ENCODE assay signal across 36 cellular contexts in genomic region chr7:2681954-2682799, GRCh38. TPM values are rescaled to one million over a fixed set of nuclear protein-coding genes. Genes with fewer than 3 reads are reported as not detected.
DNase-seq lines count a peak whose midpoint lies in the region; FAIRE-seq and TF ChIP-seq lines count a peak whose summit lies in the region.
"Had no signal": no experiment of that assay in that cellular context is flagged by ENCODE, and none has a peak within 500 bp of the region (broad histone marks: within the 10 kb centered on the region; RNA-seq: fewer than 3 reads in every experiment).

No MANE protein-coding gene starts in this region.

- CTCF ChIA-PET in Calu3 (lab: Charles Lee): interaction anchor here (0.6 to 3.8 kb wide), 9 partner anchors 10 to 230 kb away, joined by 3 to 30 read pairs (median 3); no protein-coding TSS in a partner anchor

- H3K9me3 ChIP-seq in kidney (ENCODE audit: control insufficient read depth in 1 of 2, low read length in 2 of 2): no peaks in the 10 kb centered on the region
- H3K9me3 ChIP-seq: body of pancreas, gastroesophageal sphincter, uterus had no signal

- intact Hi-C loops in kidney (cut with DNase I) (no loop called here), Calu3 (cut with micrococcal nuclease; ENCODE audit: unreplicated experiment) (loop anchor here (2.0 to 10.0 kb wide), 2 partner anchors 117 to 231 kb away; no protein-coding TSS in a partner anchor)

- no peaks in the 10 kb centered on the region for H3K9me3 Mint-ChIP-seq in Calu3 (ENCODE audit: low read depth, unreplicated experiment)
- H3K9me3 Mint-ChIP-seq: activated naive CD8-positive, alpha-beta T cell treated with anti-CD3 and anti-CD28 coated beads, Interleukin-2, amount 50 U/mL, for 24 hours; activated T-cell treated with anti-CD3 and anti-CD28 coated beads, Interleukin-2, amount 50 U/mL, for 24 hours; mesothelial cell of epicardium; naive thymus-derived CD4-positive, alpha-beta T cell had no signal

- no peak overlapping the region for H3K4me3 Mint-ChIP-seq in Calu3 (ENCODE audit: low read depth, unreplicated experiment)
- H3K4me3 Mint-ChIP-seq: activated naive CD8-positive, alpha-beta T cell treated with anti-CD3 and anti-CD28 coated beads, Interleukin-2, amount 50 U/mL, for 24 hours; activated T-cell treated with anti-CD3 and anti-CD28 coated beads, Interleukin-2, amount 50 U/mL, for 24 hours; CD4-positive, CD25-positive, alpha-beta regulatory T cell; mesothelial cell of epicardium; naive thymus-derived CD4-positive, alpha-beta T cell had no signal

- peaks cover 76% of the 10 kb centered on the region for H3K27me3 Mint-ChIP-seq in Calu3 (ENCODE audit: unreplicated experiment)

- H3K4me1 Mint-ChIP-seq in Calu3 (ENCODE audit: low read depth, unreplicated experiment): peaks cover 10% of the 10 kb centered on the region
- H3K4me1 Mint-ChIP-seq: activated naive CD8-positive, alpha-beta T cell treated with anti-CD3 and anti-CD28 coated beads, Interleukin-2, amount 50 U/mL, for 24 hours; mesothelial cell of epicardium had no signal

- no peak overlapping the region for H3K27ac ChIP-seq in kidney (ENCODE audit: low read depth in 2 of 2, low read length in 2 of 2)
- H3K27ac ChIP-seq: body of pancreas, gastroesophageal sphincter, SK-N-MC, uterus had no signal

- DNase-seq in Ammon's horn (ENCODE audit: low spot score) (peak; percentile 97), anterior cingulate cortex (lab: John Stamatoyannopoulos, UW) (peak in 57 of 58 donors; percentile 29 to 97 (median 86)), kidney (peak; percentile 62), pons (ENCODE audit: low spot score) (peak; percentile 98), GM19239 (ENCODE audit: insufficient read length, low spot score) (no peak), T1000 (lab: John Stamatoyannopoulos, UW) (no peak), GF-D8 (lab: John Stamatoyannopoulos, UW) (no peak), Calu3 (no peak)
- DNase-seq: activated CD4-positive, alpha-beta T cell treated with anti-CD3 and anti-CD28 coated beads, Interleukin-2, amount 50 U/mL, for 1 hour; activated CD4-positive, CD25-positive, alpha-beta regulatory T cell; activated effector memory CD4-positive, alpha-beta T cell treated with anti-CD3 and anti-CD28 coated beads, Interleukin-2, amount 50 U/mL, for 16 hours; activated naive CD8-positive, alpha-beta T cell treated with anti-CD3 and anti-CD28 coated beads, Interleukin-2, amount 50 U/mL, for 24 hours; activated T-cell treated with anti-CD3 and anti-CD28 coated beads, Interleukin-2, amount 50 U/mL, for 24 hours; CD4-positive, CD25-positive, alpha-beta regulatory T cell; GOT3; left ventricle myocardium superior; naive thymus-derived CD4-positive, alpha-beta T cell; NCI-H1105; NCI-H2081; NCI-H2227 treated with DMSO at 0.1 percent for 48 hours; NCI-H526; PC-3; retina; small intestine; stimulated activated naive CD8-positive, alpha-beta T cell treated with anti-CD3 and anti-CD28 coated beads, Interleukin-15, Interleukin-2, amounts not matched to agents 100 U/mL and 50 U/mL, for 24 hours; T-helper 1 cell; uterus had no signal

- no peak overlapping the region for H3K27ac Mint-ChIP-seq in Calu3 (ENCODE audit: unreplicated experiment)
- H3K27ac Mint-ChIP-seq: activated naive CD8-positive, alpha-beta T cell treated with anti-CD3 and anti-CD28 coated beads, Interleukin-2, amount 50 U/mL, for 24 hours; activated T-cell treated with anti-CD3 and anti-CD28 coated beads, Interleukin-2, amount 50 U/mL, for 24 hours; CD4-positive, CD25-positive, alpha-beta regulatory T cell; mesothelial cell of epicardium; naive thymus-derived CD4-positive, alpha-beta T cell had no signal

- no peaks in the 10 kb centered on the region for H3K4me1 ChIP-seq in kidney (ENCODE audit: control insufficient read depth in 1 of 2, insufficient read depth in 1 of 2, low read depth in 1 of 2, low read length in 2 of 2)
- H3K4me1 ChIP-seq: body of pancreas had no signal

- H3K9ac ChIP-seq in kidney (ENCODE audit: low read length in 2 of 2): no peak overlapping the region

- FAIRE-seq in kidney (lab: Jason Lieb, UNC) (no peak), GM19239 (lab: Jason Lieb, UNC) (no peak)
- FAIRE-seq: A204.1, D721Med, GM18507, islet of Langerhans, small intestine had no signal

- no TSS peak for BruUV-seq in Calu3 (replicated peaks; lab: Mats Ljungman, UMichigan)

- TF ChIP-seq CTCF in kidney (IDR thresholded peaks at IDR 0.05; ENCODE audit: borderline replicate concordance, extremely low read depth, insufficient read depth): no peak
- TF ChIP-seq CTCF in Calu3 (IDR thresholded peaks at IDR 0.05; ENCODE audit: unreplicated experiment): no peak

- peaks cover 5% of the 10 kb centered on the region for H3K36me3 Mint-ChIP-seq in Calu3 (ENCODE audit: insufficient read depth, unreplicated experiment)
- H3K36me3 Mint-ChIP-seq: CD4-positive, CD25-positive, alpha-beta regulatory T cell; mesothelial cell of epicardium; naive thymus-derived CD4-positive, alpha-beta T cell had no signal

- H3K4me3 ChIP-seq in kidney (ENCODE audit: low read length in 2 of 2): no peak overlapping the region
- H3K4me3 ChIP-seq: body of pancreas, gastroesophageal sphincter, SK-N-MC, uterus had no signal

- no peaks in the 10 kb centered on the region for H3K36me3 ChIP-seq in kidney (ENCODE audit: control insufficient read depth in 1 of 2, insufficient read depth in 2 of 2, low read length in 2 of 2)
- H3K36me3 ChIP-seq: gastroesophageal sphincter, uterus had no signal

RNA-seq across cellular contexts. Expression of gene AMZ1, which starts 5.8 kb away (rescaled TPM):
- 0.16 TPM for total RNA-seq in kidney
- not detected for polyA plus RNA-seq in kidney (ENCODE audit: insufficient read depth, low read depth, low replicate concordance)
- total RNA-seq in Calu3 (2022): 0.12 and 0.44 TPM in 2 replicates
- total RNA-seq: body of pancreas, HT1080, PC-3 had no signal

RNA-seq across cellular contexts. Expression of gene TTYH3, which starts 50.4 kb away (rescaled TPM):
- total RNA-seq in kidney: 55.0 TPM
- 22.5 TPM for polyA plus RNA-seq in kidney (ENCODE audit: insufficient read depth, low read depth, low replicate concordance)
- 167 and 187 TPM in 2 replicates for total RNA-seq in Calu3 (2022)

Comparison
In these comparisons a context has a peak if more than half of its experiments do, and no peak if none do; other contexts are left out.
1. DNase-seq: peak in Ammon's horn (single experiment), anterior cingulate cortex (57 of 58), kidney (single experiment) and pons (single experiment); none in GM19239 (single experiment), T1000 (single experiment), GF-D8 (single experiment) and Calu3 (single experiment).